10 cellular contexts compared by ENCODE assay signal in genomic region chr18:55406374-55407045, GRCh38.
DNase-seq lines count a peak whose midpoint lies in the region; FAIRE-seq and TF ChIP-seq lines count a peak whose summit lies in the region.
"Had no signal": no experiment of that assay in that cellular context is flagged by ENCODE, and none has a peak within 500 bp of the region (broad histone marks: within the 10 kb centered on the region; RNA-seq: fewer than 3 reads in every experiment).

No MANE protein-coding gene starts in this region.

- H3K79me2 ChIP-seq in osteoblast (ENCODE audit: insufficient read depth, low read length) = peaks cover 58% of the 10 kb centered on the region

- H3K4me3 ChIP-seq in osteoblast (ENCODE audit: insufficient read depth, low read length) (no peak overlapping the region), H7 (ENCODE audit: insufficient read depth, low read depth, low read length) (no peak overlapping the region), small intestine (ENCODE audit: low read depth in 1 of 2, low read length in 2 of 2) (no peak overlapping the region)
- H3K4me3 ChIP-seq: pancreas had no signal

- no peaks in the 10 kb centered on the region for H4K20me1 ChIP-seq in osteoblast (ENCODE audit: insufficient read depth, low read length)

- WGBS in small intestine, 3 donors = 55 to 73% (median 67%) methylated on average over 18 of the region's 18 CpGs

- no peaks in the 10 kb centered on the region for H3K36me3 ChIP-seq in osteoblast (ENCODE audit: insufficient read depth, low read length)
- H3K36me3 ChIP-seq in H7 (replicated peaks; ENCODE audit: control insufficient read depth, insufficient read depth, low read length) = no peaks in the 10 kb centered on the region
- no peaks in the 10 kb centered on the region for H3K36me3 ChIP-seq in small intestine (ENCODE audit: control insufficient read depth in 2 of 2, insufficient read depth in 2 of 2, low read length in 2 of 2)
- H3K36me3 ChIP-seq: ascending aorta, pancreas had no signal

- peak; percentile 21 for DNase-seq in DMS153 (lab: John Stamatoyannopoulos, UW)
- peak; percentile 59 to 80 for DNase-seq in NCI-H2081 (lab: John Stamatoyannopoulos, UW)
- DNase-seq in caudate nucleus (lab: John Stamatoyannopoulos, UW) = peak in 31 of 61 donors; percentile 14 to 74 (median 39)
- no peak for DNase-seq in osteoblast (ENCODE audit: insufficient read length, low spot score, missing footprints)
- no peak for DNase-seq in H7
- no peak for DNase-seq in RPMI8226
- DNase-seq in activated CD8-positive, alpha-beta memory T cell treated with anti-CD3 and anti-CD28 coated beads, Interleukin-2, amount 50 U/mL, for 4 hours = no peak
- no peak for DNase-seq in small intestine

- H3K4me2 ChIP-seq in osteoblast (ENCODE audit: insufficient read depth, low read length) = peak overlapping the region; percentile 40

- no peak overlapping the region for H2AFZ ChIP-seq in osteoblast (ENCODE audit: low read length)

- H3K4me1 ChIP-seq in osteoblast (ENCODE audit: insufficient read depth, low read length) (peaks cover 36% of the 10 kb centered on the region), small intestine (ENCODE audit: control insufficient read depth in 2 of 2, insufficient read depth in 1 of 2, low read depth in 1 of 2, low read length in 1 of 2) (peaks cover 0 to 3% of the 10 kb centered on the region in 2 donors)

- H3K27me3 ChIP-seq in osteoblast (ENCODE audit: insufficient read depth, low read length) (no peaks in the 10 kb centered on the region), H7 (ENCODE audit: control insufficient read depth, insufficient read depth, low read length) (no peaks in the 10 kb centered on the region), small intestine (ENCODE audit: control insufficient read depth in 2 of 2, insufficient read depth in 2 of 2, low read length in 2 of 2) (no peaks in the 10 kb centered on the region)
- H3K27me3 ChIP-seq: ascending aorta, pancreas had no signal

- FAIRE-seq in small intestine (lab: Jason Lieb, UNC) = no peak
- FAIRE-seq: pancreas had no signal

- H3K27ac ChIP-seq in caudate nucleus (ENCODE audit: low read depth, low read length) (peak overlapping the region; percentile 93), osteoblast (ENCODE audit: low read depth, low read length) (peak overlapping the region; percentile 81), small intestine (ENCODE audit: low read depth in 1 of 2, low read length in 1 of 2) (peak overlapping the region in 1 of 2 donors; percentile 9)
- H3K27ac ChIP-seq: pancreas had no signal

- H3K9me3 ChIP-seq in osteoblast (ENCODE audit: low read depth, low read length) = no peaks in the 10 kb centered on the region
- H3K9me3 ChIP-seq in small intestine (ENCODE audit: control insufficient read depth, low read depth) = no peaks in the 10 kb centered on the region
- H3K9me3 ChIP-seq: ascending aorta, pancreas had no signal

- TF ChIP-seq CTCF in osteoblast (IDR thresholded peaks at IDR 0.05; ENCODE audit: extremely low read depth, low read depth, low read length) = no peak

Comparison
In these comparisons a context has a peak if more than half of its experiments do, and no peak if none do; other contexts are left out.
1. DNase-seq: peak in DMS153 (single experiment), NCI-H2081 (2 of 2) and caudate nucleus (31 of 61); none in osteoblast (single experiment), H7 (single experiment), RPMI8226 (single experiment), activated CD8-positive, alpha-beta memory T cell treated with anti-CD3 and anti-CD28 coated beads, Interleukin-2, amount 50 U/mL, for 4 hours (single experiment) and small intestine (single experiment).